ENCODE assay signal across 18 cellular contexts in genomic region chr1:168507271-168507670, GRCh38. TPM values are rescaled to one million over a fixed set of nuclear protein-coding genes. Genes with fewer than 3 reads are reported as not detected.
"Had no signal": no experiment of that assay in that cellular context is flagged by ENCODE, and none has a peak within 500 bp of the region (broad histone marks: within the 10 kb centered on the region; RNA-seq: fewer than 3 reads in every experiment).

No MANE protein-coding gene starts in this region.

- H3K27me3 ChIP-seq: ascending aorta, dorsolateral prefrontal cortex, esophagus squamous epithelium, foreskin keratinocyte, stomach, testis, upper lobe of left lung had no signal

- H3K4me1 ChIP-seq: ascending aorta, prostate gland, testis had no signal

- H3K27ac ChIP-seq: ascending aorta, dorsolateral prefrontal cortex, foreskin keratinocyte, prostate gland, stomach, testis, upper lobe of left lung had no signal

- DNase-seq: activated B cell treated with CpG ODN at 0.5 μM for 24 hours; activated CD4-positive, alpha-beta T cell treated with anti-CD3 and anti-CD28 coated beads, Interleukin-2, amount 10 ng/mL, durations not matched to agents 24 days and 14 days; activated CD8-positive, alpha-beta memory T cell treated with anti-CD3 and anti-CD28 coated beads for 24 hours; dorsolateral prefrontal cortex; esophagus squamous epithelium; foreskin keratinocyte; head of caudate nucleus; immature natural killer cell; nephron progenitor cell; occipital lobe; right cardiac atrium; stomach; T-helper 17 cell; testis; upper lobe of left lung had no signal

- ATAC-seq: right cardiac atrium, T-helper 17 cell had no signal

- H3K9me3 ChIP-seq: ascending aorta, esophagus squamous epithelium, prostate gland, stomach, testis, upper lobe of left lung had no signal

- H3K36me3 ChIP-seq: ascending aorta, esophagus squamous epithelium, prostate gland, stomach, upper lobe of left lung had no signal

- H3K4me3 ChIP-seq: ascending aorta, dorsolateral prefrontal cortex, esophagus squamous epithelium, prostate gland, stomach, testis, upper lobe of left lung had no signal

RNA-seq across cellular contexts. Expression of gene XCL2, which starts 36.5 kb away (rescaled TPM):
- total RNA-seq: activated B cell treated with CpG ODN at 0.5 μM for 24 hours, ascending aorta, foreskin keratinocyte, lower leg skin, occipital lobe, prostate gland, T-helper 17 cell, testis had no signal
- polyA plus RNA-seq: foreskin keratinocyte, right cardiac atrium had no signal
